10 cellular contexts compared by ENCODE assay signal in genomic region chr3:140216249-140216648, GRCh38.
DNase-seq lines count a peak whose midpoint lies in the region; ATAC-seq, FAIRE-seq and TF ChIP-seq lines count a peak whose summit lies in the region.
"Had no signal": no experiment of that assay in that cellular context is flagged by ENCODE, and none has a peak within 500 bp of the region (broad histone marks: within the 10 kb centered on the region; RNA-seq: fewer than 3 reads in every experiment).

No MANE protein-coding gene starts in this region.

- no peaks in the 10 kb centered on the region for H3K27me3 Mint-ChIP-seq in activated T-cell treated with anti-CD3 and anti-CD28 coated beads, Interleukin-2, amount 50 U/mL, for 4 hours (ENCODE audit: low read depth)

- DNase-seq in GM06990 (ENCODE audit: extremely low read depth, insufficient read length) (no peak), H54 (ENCODE audit: insufficient read length, low spot score) (peak; percentile 14), PC-9 (no peak), kidney tubule cell (ENCODE audit: low spot score) (peak; percentile 17), DMS79 treated with DMSO at 0.1 percent for 48 hours (lab: John Stamatoyannopoulos, UW) (no peak)
- DNase-seq in activated CD4-positive, alpha-beta T cell treated with anti-CD3 and anti-CD28 coated beads for 1 hour = no peak
- no peak for DNase-seq in activated T-cell treated with anti-CD3 and anti-CD28 coated beads, Interleukin-2, amount 50 U/mL, for 4 hours

- 0 out of 2 replicates have a peak, but pooled peaks cover 5% of the 10 kb centered on the region for H3K4me1 ChIP-seq in PC-9 (replicated peaks; ENCODE audit: insufficient read depth)
- H3K4me1 ChIP-seq: prostate gland had no signal

- CTCF ChIA-PET in PC-9 (lab: Charles Lee) = no interaction called here

- no peaks in the 10 kb centered on the region for H3K9me2 ChIP-seq in PC-9 (ENCODE audit: insufficient read depth)

- H4K20me1 ChIP-seq in PC-9 (ENCODE audit: insufficient read depth) = no peaks in the 10 kb centered on the region

- intact Hi-C loops in PC-9 (cut with micrococcal nuclease; ENCODE audit: unreplicated experiment) = no loop called here

- FAIRE-seq in H54 (lab: Jason Lieb, UNC) = no peak

- peak; percentile 75 for TF ChIP-seq CTCF in GM06990 (IDR thresholded peaks at IDR 0.05; ENCODE audit: insufficient read depth, low read length, poor library complexity, severe bottlenecking)
- TF ChIP-seq CTCF in PC-9 (conservative IDR thresholded peaks at IDR 0.05) = peak; percentile 60

- H3K36me3 Mint-ChIP-seq in activated T-cell treated with anti-CD3 and anti-CD28 coated beads, Interleukin-2, amount 50 U/mL, for 4 hours (ENCODE audit: insufficient read depth) = no peaks in the 10 kb centered on the region

- no peak overlapping the region for H3K4me3 Mint-ChIP-seq in activated T-cell treated with anti-CD3 and anti-CD28 coated beads, Interleukin-2, amount 50 U/mL, for 4 hours
- H3K4me3 Mint-ChIP-seq: T-helper 1 cell treated with Interleukin-12 subunit alpha and Interleukin-12 subunit beta and Interleukin-4 antibody, amounts not matched to agents 30 μg/mL and 1 μg/mL, for 36 hours had no signal

- TF ChIP-seq POLR2A in H54 (IDR thresholded peaks at IDR 0.05; ENCODE audit: low read depth, low read length) = no peak

- H3K4me2 ChIP-seq in PC-9 = no peak overlapping the region

- H3K9me3 Mint-ChIP-seq in activated T-cell treated with anti-CD3 and anti-CD28 coated beads, Interleukin-2, amount 50 U/mL, for 4 hours = no peaks in the 10 kb centered on the region
- H3K9me3 Mint-ChIP-seq: T-helper 1 cell treated with Interleukin-12 subunit alpha and Interleukin-12 subunit beta and Interleukin-4 antibody, amounts not matched to agents 30 μg/mL and 1 μg/mL, for 36 hours had no signal

- no peak overlapping the region for H3K4me3 ChIP-seq in GM06990 (replicated peaks; ENCODE audit: low read depth, low read length)
- no peak overlapping the region for H3K4me3 ChIP-seq in PC-9
- H3K4me3 ChIP-seq: prostate gland had no signal

- no TSS peak for BruUV-seq in PC-9 (replicated peaks; lab: Mats Ljungman, UMichigan)

- H3K27me3 ChIP-seq in GM06990 (replicated peaks; ENCODE audit: control insufficient read depth, insufficient read depth, low read length) (no peaks in the 10 kb centered on the region), PC-9 (ENCODE audit: insufficient read depth, low read depth) (no peaks in the 10 kb centered on the region)

- no peaks in the 10 kb centered on the region for H3K4me1 Mint-ChIP-seq in activated T-cell treated with anti-CD3 and anti-CD28 coated beads, Interleukin-2, amount 50 U/mL, for 4 hours (ENCODE audit: low read depth)

- no peak overlapping the region for H3K27ac ChIP-seq in PC-9
- H3K27ac ChIP-seq: prostate gland had no signal

- H3F3A ChIP-seq in PC-9 (ENCODE audit: insufficient read depth, low read depth) = no peaks in the 10 kb centered on the region; the same call in 1 of the 2 replicates

- no peaks in the 10 kb centered on the region for H3K9me3 ChIP-seq in PC-9 (ENCODE audit: insufficient read depth, low read depth)
- H3K9me3 ChIP-seq: prostate gland had no signal

- no peaks in the 10 kb centered on the region for H3K79me2 ChIP-seq in PC-9 (ENCODE audit: low read depth)

- ATAC-seq in activated T-cell treated with anti-CD3 and anti-CD28 coated beads, Interleukin-2, amount 50 U/mL, for 4 hours = no peak
- no peak for ATAC-seq in GM18870 (IDR thresholded peaks at IDR 0.05; ENCODE audit: unreplicated experiment)

- POLR2A ChIA-PET in PC-9 (lab: Charles Lee; ENCODE audit: unreplicated experiment) = no interaction called here

- H3K36me3 ChIP-seq in GM06990 (ENCODE audit: control insufficient read depth, insufficient read depth, low read length) (no peaks in the 10 kb centered on the region), PC-9 (ENCODE audit: low read depth) (no peaks in the 10 kb centered on the region)
- H3K36me3 ChIP-seq: prostate gland had no signal

- H2AFZ ChIP-seq in PC-9 = no peak overlapping the region

Comparison
In these comparisons a context has a peak if more than half of its experiments do, and no peak if none do; other contexts are left out.
1. DNase-seq: peak in H54 (single experiment) and kidney tubule cell (single experiment); none in GM06990 (single experiment), PC-9 (0 of 2), activated CD4-positive, alpha-beta T cell treated with anti-CD3 and anti-CD28 coated beads for 1 hour (single experiment), DMS79 treated with DMSO at 0.1 percent for 48 hours (single experiment) and activated T-cell treated with anti-CD3 and anti-CD28 coated beads, Interleukin-2, amount 50 U/mL, for 4 hours (single experiment).